ENCODE assay signal across 21 cellular contexts in genomic region chr4:87232241-87232640, GRCh38.
"Had no signal": no experiment of that assay in that cellular context is flagged by ENCODE, and none has a peak within 500 bp of the region (broad histone marks: within the 10 kb centered on the region; RNA-seq: fewer than 3 reads in every experiment).

No MANE protein-coding gene starts in this region.

- DNase-seq: activated CD4-positive, alpha-beta memory T cell treated with anti-CD3 and anti-CD28 coated beads for 36 hours; activated CD4-positive, alpha-beta T cell treated with anti-CD3 and anti-CD28 coated beads, Interleukin-2, amount 10 ng/mL, durations not matched to agents 24 days and 14 days; activated CD4-positive, CD25-positive, alpha-beta regulatory T cell treated with anti-CD3 and anti-CD28 coated beads, Interleukin-2, amount 50 U/mL, for 72 hours; activated CD8-positive, alpha-beta memory T cell treated with anti-CD3 and anti-CD28 coated beads, Interleukin-2, amount 50 U/mL, for 48 hours; activated gamma-delta T cell treated with Interleukin-2 at 50 U/mL for 16 hours; activated naive CD8-positive, alpha-beta T cell treated with anti-CD3 and anti-CD28 coated beads, Interleukin-2, amount 50 U/mL, for 24 hours; activated T-cell treated with anti-CD3 and anti-CD28 coated beads, Interleukin-2, amount 50 U/mL, for 24 hours; dermis blood vessel endothelial cell; effector CD4-positive, alpha-beta T cell; islet precursor cell; left ventricle myocardium superior; naive B cell; nephron progenitor cell; right lobe of liver; stimulated activated CD4-positive, alpha-beta T cell treated with anti-CD3 and anti-CD28 coated beads, Interleukin-2, amount 100 ng/mL, for 48 hours; substantia nigra; uterus had no signal

- H3K4me3 ChIP-seq: gastroesophageal sphincter, hepatocyte, right lobe of liver, uterus had no signal

- H3K36me3 ChIP-seq: gastroesophageal sphincter, neutrophil, right lobe of liver, uterus had no signal

- H3K9me3 ChIP-seq: gastroesophageal sphincter, neutrophil, right lobe of liver, uterus had no signal

- H3K4me2 ChIP-seq: hepatocyte had no signal

- ATAC-seq: activated naive CD8-positive, alpha-beta T cell treated with anti-CD3 and anti-CD28 coated beads, Interleukin-2, amount 50 U/mL, for 24 hours; gastroesophageal sphincter; left ventricle myocardium superior; right lobe of liver had no signal

- H3K79me2 ChIP-seq: hepatocyte had no signal

- H3K4me1 ChIP-seq: uterus had no signal

- H3K27me3 ChIP-seq: gastroesophageal sphincter, hepatocyte, neutrophil, right lobe of liver, uterus had no signal

- H2AFZ ChIP-seq: hepatocyte had no signal

- H3K27ac ChIP-seq: epithelial cell of prostate, gastroesophageal sphincter, hepatocyte, neutrophil, right lobe of liver, uterus had no signal
